ENCODE assay signal across 1 cellular context in genomic region chr3:129535075-129535474, GRCh38.
TF ChIP-seq lines count a peak whose summit lies in the region.

No MANE protein-coding gene starts in this region.

TF ChIP-seq in HepG2, 621 proteins besides CTCF, POLR2A, EP300 and RAD21 (continued from another document and continues in another):
- no peak for TF ChIP-seq PRDM4 (CRISPR knock-in tag; IDR thresholded peaks at IDR 0.05; ENCODE audit: borderline replicate concordance)
- TF ChIP-seq STAT6 (CRISPR knock-in tag; IDR thresholded peaks at IDR 0.05; ENCODE audit: borderline replicate concordance), result no peak
- TF ChIP-seq ZBTB25 (CRISPR knock-in tag; IDR thresholded peaks at IDR 0.05), result peak; percentile 31; the same call in 1 of the 2 replicates
- TF ChIP-seq PRMT3 (CRISPR knock-in tag; IDR thresholded peaks at IDR 0.05; ENCODE audit: borderline replicate concordance, low read depth), result no peak
- no peak for TF ChIP-seq NCOA2 (CRISPR knock-in tag; IDR thresholded peaks at IDR 0.05)
- no peak for TF ChIP-seq ZNF816 (CRISPR knock-in tag; IDR thresholded peaks at IDR 0.05; ENCODE audit: borderline replicate concordance)
- TF ChIP-seq IKZF4 (CRISPR knock-in tag; IDR thresholded peaks at IDR 0.05; ENCODE audit: borderline replicate concordance, low read depth, not compliant biosample characterization), result no peak
- peak; percentile 32; the same call in 1 of the 2 replicates for TF ChIP-seq HDAC2 (CRISPR knock-in tag; IDR thresholded peaks at IDR 0.05)
- TF ChIP-seq ZNF274 (CRISPR knock-in tag; IDR thresholded peaks at IDR 0.05), result no peak
- no peak for TF ChIP-seq E2F1 (CRISPR knock-in tag; IDR thresholded peaks at IDR 0.05)
- no peak for TF ChIP-seq SPEN (CRISPR knock-in tag; IDR thresholded peaks at IDR 0.05; ENCODE audit: low read depth)
- no peak for TF ChIP-seq HOXA9 (CRISPR knock-in tag; IDR thresholded peaks at IDR 0.05; ENCODE audit: borderline replicate concordance)
- no peak for TF ChIP-seq ATM (IDR thresholded peaks at IDR 0.05; ENCODE audit: borderline replicate concordance)
- TF ChIP-seq ZSCAN25 (CRISPR knock-in tag; IDR thresholded peaks at IDR 0.05), result no peak
- no peak for TF ChIP-seq ZFP41 (CRISPR knock-in tag; IDR thresholded peaks at IDR 0.05; ENCODE audit: borderline replicate concordance)
- TF ChIP-seq ZNF225 (CRISPR knock-in tag; IDR thresholded peaks at IDR 0.05), result no peak
- TF ChIP-seq ZNF20 (CRISPR knock-in tag; IDR thresholded peaks at IDR 0.05), result no peak
- TF ChIP-seq TBX2 (CRISPR knock-in tag; IDR thresholded peaks at IDR 0.05; ENCODE audit: borderline replicate concordance), result peak; percentile 21; the same call in 1 of the 2 replicates
- TF ChIP-seq ZNF281 (CRISPR knock-in tag; IDR thresholded peaks at IDR 0.05; ENCODE audit: borderline replicate concordance), result 0 out of 2 replicates have a peak, but pooled peaks have one; percentile 14
- no peak for TF ChIP-seq ZNF776 (CRISPR knock-in tag; IDR thresholded peaks at IDR 0.05)
- no peak for TF ChIP-seq ZNF205 (CRISPR knock-in tag; IDR thresholded peaks at IDR 0.05)
- no peak for TF ChIP-seq NFE2 (CRISPR knock-in tag; IDR thresholded peaks at IDR 0.05)
- no peak for TF ChIP-seq MXI1 (IDR thresholded peaks at IDR 0.05; ENCODE audit: borderline replicate concordance, low read depth, low read length)
- TF ChIP-seq ZBTB43 (CRISPR knock-in tag; conservative IDR thresholded peaks at IDR 0.05), result no peak
- no peak for TF ChIP-seq HIVEP1 (CRISPR knock-in tag; IDR thresholded peaks at IDR 0.05)
- no peak for TF ChIP-seq ZNF639 (CRISPR knock-in tag; conservative IDR thresholded peaks at IDR 0.05)
- TF ChIP-seq ZNF124 (CRISPR knock-in tag; IDR thresholded peaks at IDR 0.05), result no peak
- no peak for TF ChIP-seq KDM5B (CRISPR knock-in tag; IDR thresholded peaks at IDR 0.05; ENCODE audit: borderline replicate concordance)
- TF ChIP-seq ATRX (CRISPR knock-in tag; IDR thresholded peaks at IDR 0.05; ENCODE audit: borderline replicate concordance), result no peak
- no peak for TF ChIP-seq SRSF9 (IDR thresholded peaks at IDR 0.05; ENCODE audit: borderline replicate concordance, insufficient read depth, low read depth, low read length, poor library complexity, severe bottlenecking)
- TF ChIP-seq NFE2L1 (CRISPR knock-in tag; IDR thresholded peaks at IDR 0.05; ENCODE audit: borderline replicate concordance), result no peak
- 0 out of 2 replicates have a peak, but pooled peaks have one; percentile 9 for TF ChIP-seq PATZ1 (CRISPR knock-in tag; IDR thresholded peaks at IDR 0.05)
- no peak for TF ChIP-seq SMAD9 (CRISPR knock-in tag; IDR thresholded peaks at IDR 0.05)
- 0 out of 2 replicates have a peak, but pooled peaks have one; percentile 30 for TF ChIP-seq REPIN1 (CRISPR knock-in tag; IDR thresholded peaks at IDR 0.05; ENCODE audit: borderline replicate concordance, low read depth)
- TF ChIP-seq SIN3B (IDR thresholded peaks at IDR 0.05; ENCODE audit: low read length), result no peak
- no peak for TF ChIP-seq ZNF616 (CRISPR knock-in tag; IDR thresholded peaks at IDR 0.05; ENCODE audit: low read depth)
- no peak for TF ChIP-seq ZNF766 (CRISPR knock-in tag; IDR thresholded peaks at IDR 0.05; ENCODE audit: borderline replicate concordance)
- no peak for TF ChIP-seq XBP1 (CRISPR knock-in tag; IDR thresholded peaks at IDR 0.05)
- no peak for TF ChIP-seq MBNL3 (CRISPR knock-in tag; conservative IDR thresholded peaks at IDR 0.05)
- TF ChIP-seq ZNF317 (CRISPR knock-in tag; IDR thresholded peaks at IDR 0.05), result no peak
- no peak for TF ChIP-seq RAD51 (IDR thresholded peaks at IDR 0.05; ENCODE audit: borderline replicate concordance)
- no peak; the same call in 1 of the 2 replicates for TF ChIP-seq DMAP1 (CRISPR knock-in tag; IDR thresholded peaks at IDR 0.05)
- TF ChIP-seq FOXP1 (IDR thresholded peaks at IDR 0.05), result no peak
- no peak for TF ChIP-seq FOXP1 (CRISPR knock-in tag; IDR thresholded peaks at IDR 0.05)
- no peak for TF ChIP-seq ZNF570 (CRISPR knock-in tag; IDR thresholded peaks at IDR 0.05; ENCODE audit: borderline replicate concordance)
- no peak; the same call in 1 of the 2 replicates for TF ChIP-seq HOXA3 (CRISPR knock-in tag; IDR thresholded peaks at IDR 0.05)
- no peak for TF ChIP-seq ZNF749 (CRISPR knock-in tag; IDR thresholded peaks at IDR 0.05; ENCODE audit: borderline replicate concordance)
- TF ChIP-seq SNRNP70 (IDR thresholded peaks at IDR 0.05; ENCODE audit: low read depth, low read length), result no peak
- no peak for TF ChIP-seq KLF12 (CRISPR knock-in tag; IDR thresholded peaks at IDR 0.05; ENCODE audit: borderline replicate concordance)
- no peak for TF ChIP-seq ZNF354B (CRISPR knock-in tag; IDR thresholded peaks at IDR 0.05)
- no peak for TF ChIP-seq PREB (CRISPR knock-in tag; IDR thresholded peaks at IDR 0.05)
- TF ChIP-seq FOXK2 (IDR thresholded peaks at IDR 0.05), result no peak
- 0 out of 2 replicates have a peak, but pooled peaks have one; percentile 8 for TF ChIP-seq SP5 (CRISPR knock-in tag; IDR thresholded peaks at IDR 0.05; ENCODE audit: borderline replicate concordance, low read depth)
- no peak for TF ChIP-seq MLLT10 (CRISPR knock-in tag; IDR thresholded peaks at IDR 0.05)
- no peak for TF ChIP-seq SCMH1 (CRISPR knock-in tag; IDR thresholded peaks at IDR 0.05; ENCODE audit: borderline replicate concordance)
- no peak for TF ChIP-seq ZNF841 (CRISPR knock-in tag; IDR thresholded peaks at IDR 0.05; ENCODE audit: borderline replicate concordance)
- TF ChIP-seq KDM2A (CRISPR knock-in tag; IDR thresholded peaks at IDR 0.05; ENCODE audit: borderline replicate concordance, low read depth), result 0 out of 2 replicates have a peak, but pooled peaks have one; percentile 13
